Comparison of ENCODE assay signal across 27 cellular contexts in the genomic region with DNA sequence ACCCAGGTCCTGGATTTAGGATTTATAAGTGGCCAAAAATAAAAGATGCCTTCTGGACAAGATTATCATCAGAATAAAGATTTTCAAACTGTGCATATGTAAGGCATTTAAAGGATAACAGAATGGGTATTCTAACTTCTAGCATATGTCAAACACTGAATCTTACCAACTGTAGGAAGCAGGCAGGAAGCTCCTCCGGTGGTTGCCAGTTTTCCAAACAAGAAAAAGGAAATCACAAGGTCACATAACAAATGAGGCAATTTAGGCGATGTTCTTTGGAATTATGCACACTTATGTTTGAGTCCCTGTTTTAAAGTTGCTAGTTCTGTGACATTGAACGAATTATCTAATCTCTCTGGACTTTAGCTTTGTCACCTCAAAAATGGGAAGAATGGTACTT. TPM values are rescaled to one million over a fixed set of nuclear protein-coding genes. Genes with fewer than 3 reads are reported as not detected.
"Had no signal": no experiment of that assay in that cellular context is flagged by ENCODE, and none has a peak within 500 bp of the region (broad histone marks: within the 10 kb centered on the region; RNA-seq: fewer than 3 reads in every experiment).

No MANE protein-coding gene starts in this region.

- H3K4me3 ChIP-seq: body of pancreas, colonic mucosa, left lung, lower lobe of right lung, right lobe of liver, stomach, thyroid gland, upper lobe of left lung, vagina had no signal

- H3K27ac ChIP-seq: body of pancreas, colonic mucosa, left lung, lower lobe of right lung, right lobe of liver, stomach, thyroid gland, upper lobe of left lung, vagina had no signal

- DNase-seq: activated CD4-positive, alpha-beta T cell treated with anti-CD3 and anti-CD28 coated beads for 36 hours; activated CD4-positive, alpha-beta T cell treated with anti-CD3 and anti-CD28 coated beads, Interleukin-2, amount 50 U/mL, for 4 hours; activated CD4-positive, CD25-positive, alpha-beta regulatory T cell; activated effector memory CD4-positive, alpha-beta T cell treated with Interleukin-2 at 50 U/mL for 16 hours; activated naive CD4-positive, alpha-beta T cell treated with Interleukin-2 at 50 U/mL for 16 hours; anterior cingulate cortex; body of pancreas; colonic mucosa; effector memory CD8-positive, alpha-beta T cell; left lung; lower lobe of right lung; posterior cingulate gyrus; right lobe of liver; stimulated activated CD4-positive, alpha-beta T cell treated with anti-CD3 and anti-CD28 coated beads, Interleukin-4, amount 100 ng/mL, for 24 hours; stimulated activated CD8-positive, alpha-beta memory T cell treated with anti-CD3 and anti-CD28 coated beads, Interleukin-4, amount 100 ng/mL, for 48 hours; stimulated activated naive B cell treated with anti-CD40 and anti-IgM and Interleukin-4, amounts not matched to agents 10 μg/mL and 1 μg/mL and 100 μg/mL, for 72 hours; stomach; T-helper 1 cell; thyroid gland; upper lobe of left lung had no signal

- H3K9me3 ChIP-seq: body of pancreas, colonic mucosa, left lung, lower lobe of right lung, right lobe of liver, stomach, thyroid gland, upper lobe of left lung, vagina had no signal

- H3K27me3 ChIP-seq: body of pancreas, colonic mucosa, left lung, right lobe of liver, stomach, thyroid gland, upper lobe of left lung, vagina had no signal

- H3K36me3 ChIP-seq: colonic mucosa, left lung, lower lobe of right lung, right lobe of liver, stomach, thyroid gland, upper lobe of left lung, vagina had no signal

- H3K4me1 ChIP-seq: body of pancreas, colonic mucosa, lower lobe of right lung, right lobe of liver, stomach, thyroid gland, upper lobe of left lung had no signal

RNA-seq across cellular contexts. Expression of gene ATP6V1G3, which starts 48.9 kb away (rescaled TPM):
- total RNA-seq: activated CD4-positive, alpha-beta T cell treated with anti-CD3 and anti-CD28 coated beads for 36 hours; body of pancreas; colonic mucosa; esophagus mucosa; glomerular endothelial cell; left lung; lower lobe of right lung; mesenteric fat pad; mucosa of gallbladder; right lobe of liver; skeletal muscle tissue; stomach; thyroid gland; upper lobe of left lung; vagina had no signal
- polyA plus RNA-seq: adipose tissue, stomach had no signal
